1 cellular context compared by ENCODE assay signal in the genomic region with DNA sequence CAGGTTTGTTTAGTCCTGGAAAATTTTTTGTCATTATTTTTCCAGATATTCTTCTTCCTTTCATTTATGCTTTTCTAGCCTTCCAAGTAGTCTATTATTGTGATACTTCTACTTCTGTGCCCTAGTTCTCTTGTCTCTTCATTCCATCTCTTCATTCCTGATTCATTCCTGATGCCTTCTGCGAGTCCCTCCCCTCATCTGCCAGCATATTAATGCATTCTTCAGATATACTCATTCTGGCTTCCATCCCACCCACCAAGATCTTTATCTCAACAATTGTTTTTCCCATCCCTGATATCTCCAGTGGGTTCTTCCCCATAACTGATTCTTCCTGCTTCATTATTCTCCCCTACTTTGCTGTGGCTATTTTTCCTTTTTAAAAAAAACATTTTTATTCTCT.
A peak's percentile ranks its signal among the peaks of the same experiment; 100 is the strongest.
TF ChIP-seq lines count a peak whose summit lies in the region.

No MANE protein-coding gene starts in this region.

TF ChIP-seq in SK-N-SH, 30 proteins besides CTCF, POLR2A, EP300 and RAD21 (continued from another document):
- TF ChIP-seq POLR2AphosphoS5 (IDR thresholded peaks at IDR 0.05; ENCODE audit: low read depth, low read length) (no peak), JUND (IDR thresholded peaks at IDR 0.05) (peak; percentile 55), RFX5 (IDR thresholded peaks at IDR 0.05; ENCODE audit: low read length) (no peak), SMC3 (IDR thresholded peaks at IDR 0.05; ENCODE audit: low read depth, low read length) (no peak), GATA2 (CRISPR knock-in tag; IDR thresholded peaks at IDR 0.05) (no peak), EZH2phosphoT487 (IDR thresholded peaks at IDR 0.05; ENCODE audit: borderline replicate concordance, low read depth) (no peak), SIN3A (IDR thresholded peaks at IDR 0.05; ENCODE audit: borderline replicate concordance, low read depth, low read length) (no peak), FOSL2 (IDR thresholded peaks at IDR 0.05; ENCODE audit: borderline replicate concordance, low read depth) (0 out of 2 replicates have a peak, but pooled peaks have one; percentile 17), RXRA (IDR thresholded peaks at IDR 0.05; ENCODE audit: borderline replicate concordance, low read depth) (no peak), MEF2A (IDR thresholded peaks at IDR 0.05; ENCODE audit: borderline replicate concordance, low read depth) (no peak), TAF1 (IDR thresholded peaks at IDR 0.05; ENCODE audit: borderline replicate concordance, low read depth, low read length) (no peak), FOXJ3 (CRISPR knock-in tag; IDR thresholded peaks at IDR 0.05) (no peak), CHD2 (IDR thresholded peaks at IDR 0.05; ENCODE audit: low read length, partially characterized antibody) (no peak), NRF1 (IDR thresholded peaks at IDR 0.05; ENCODE audit: low read depth, low read length) (no peak)
- TF ChIP-seq, protein P1, sequence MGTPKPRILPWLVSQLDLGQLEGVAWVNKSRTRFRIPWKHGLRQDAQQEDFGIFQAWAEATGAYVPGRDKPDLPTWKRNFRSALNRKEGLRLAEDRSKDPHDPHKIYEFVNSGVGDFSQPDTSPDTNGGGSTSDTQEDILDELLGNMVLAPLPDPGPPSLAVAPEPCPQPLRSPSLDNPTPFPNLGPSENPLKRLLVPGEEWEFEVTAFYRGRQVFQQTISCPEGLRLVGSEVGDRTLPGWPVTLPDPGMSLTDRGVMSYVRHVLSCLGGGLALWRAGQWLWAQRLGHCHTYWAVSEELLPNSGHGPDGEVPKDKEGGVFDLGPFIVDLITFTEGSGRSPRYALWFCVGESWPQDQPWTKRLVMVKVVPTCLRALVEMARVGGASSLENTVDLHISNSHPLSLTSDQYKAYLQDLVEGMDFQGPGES (IDR thresholded peaks at IDR 0.05; ENCODE audit: low read depth, low read length) = no peak
- TF ChIP-seq, protein P2, sequence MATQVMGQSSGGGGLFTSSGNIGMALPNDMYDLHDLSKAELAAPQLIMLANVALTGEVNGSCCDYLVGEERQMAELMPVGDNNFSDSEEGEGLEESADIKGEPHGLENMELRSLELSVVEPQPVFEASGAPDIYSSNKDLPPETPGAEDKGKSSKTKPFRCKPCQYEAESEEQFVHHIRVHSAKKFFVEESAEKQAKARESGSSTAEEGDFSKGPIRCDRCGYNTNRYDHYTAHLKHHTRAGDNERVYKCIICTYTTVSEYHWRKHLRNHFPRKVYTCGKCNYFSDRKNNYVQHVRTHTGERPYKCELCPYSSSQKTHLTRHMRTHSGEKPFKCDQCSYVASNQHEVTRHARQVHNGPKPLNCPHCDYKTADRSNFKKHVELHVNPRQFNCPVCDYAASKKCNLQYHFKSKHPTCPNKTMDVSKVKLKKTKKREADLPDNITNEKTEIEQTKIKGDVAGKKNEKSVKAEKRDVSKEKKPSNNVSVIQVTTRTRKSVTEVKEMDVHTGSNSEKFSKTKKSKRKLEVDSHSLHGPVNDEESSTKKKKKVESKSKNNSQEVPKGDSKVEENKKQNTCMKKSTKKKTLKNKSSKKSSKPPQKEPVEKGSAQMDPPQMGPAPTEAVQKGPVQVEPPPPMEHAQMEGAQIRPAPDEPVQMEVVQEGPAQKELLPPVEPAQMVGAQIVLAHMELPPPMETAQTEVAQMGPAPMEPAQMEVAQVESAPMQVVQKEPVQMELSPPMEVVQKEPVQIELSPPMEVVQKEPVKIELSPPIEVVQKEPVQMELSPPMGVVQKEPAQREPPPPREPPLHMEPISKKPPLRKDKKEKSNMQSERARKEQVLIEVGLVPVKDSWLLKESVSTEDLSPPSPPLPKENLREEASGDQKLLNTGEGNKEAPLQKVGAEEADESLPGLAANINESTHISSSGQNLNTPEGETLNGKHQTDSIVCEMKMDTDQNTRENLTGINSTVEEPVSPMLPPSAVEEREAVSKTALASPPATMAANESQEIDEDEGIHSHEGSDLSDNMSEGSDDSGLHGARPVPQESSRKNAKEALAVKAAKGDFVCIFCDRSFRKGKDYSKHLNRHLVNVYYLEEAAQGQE (IDR thresholded peaks at IDR 0.05; ENCODE audit: low read depth, low read length) = no peak
- TF ChIP-seq, protein P3, sequence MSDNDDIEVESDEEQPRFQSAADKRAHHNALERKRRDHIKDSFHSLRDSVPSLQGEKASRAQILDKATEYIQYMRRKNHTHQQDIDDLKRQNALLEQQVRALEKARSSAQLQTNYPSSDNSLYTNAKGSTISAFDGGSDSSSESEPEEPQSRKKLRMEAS (IDR thresholded peaks at IDR 0.05; ENCODE audit: low read depth) = no peak
TF ChIP-seq in SK-N-SH: peak in this region for 7.
